ENCODE assay signal across 9 cellular contexts in genomic region chr3:377158-377561, GRCh38.
DNase-seq lines count a peak whose midpoint lies in the region; ATAC-seq, FAIRE-seq and TF ChIP-seq lines count a peak whose summit lies in the region.
"Had no signal": no experiment of that assay in that cellular context is flagged by ENCODE, and none has a peak within 500 bp of the region (broad histone marks: within the 10 kb centered on the region; RNA-seq: fewer than 3 reads in every experiment).

No MANE protein-coding gene starts in this region.

- in situ Hi-C loops in astrocyte of the spinal cord (cut with HindIII; ENCODE audit: low sequenced_read_pairs): no loop called here

- no peak overlapping the region for H3K27ac Mint-ChIP-seq in nephron

- no peak overlapping the region for H3K4me3 Mint-ChIP-seq in nephron

- no peak overlapping the region for H3K4me3 ChIP-seq in astrocyte of the spinal cord (ENCODE audit: low read depth, low read length)
- H3K4me3 ChIP-seq: SK-N-MC had no signal

- peaks cover 1% of the 10 kb centered on the region for H3K9me3 Mint-ChIP-seq in nephron

- DNase-seq in GM12891 (ENCODE audit: insufficient read length, low spot score) (no peak), HCEC 1CT (peak; percentile 54), NCI-H1694 (lab: John Stamatoyannopoulos, UW) (peak; percentile 0), astrocyte of the spinal cord (ENCODE audit: low read depth, low spot score) (peak; percentile 44), NCI-H128 (lab: John Stamatoyannopoulos, UW; ENCODE audit: unreplicated experiment) (no peak)

- ATAC-seq in HG03108 (IDR thresholded peaks at IDR 0.05; ENCODE audit: unreplicated experiment) (no peak), GM18873 (IDR thresholded peaks at IDR 0.05; ENCODE audit: low FRiP score, unreplicated experiment) (no peak)

- no peak for TF ChIP-seq POLR2A in GM12891 (IDR thresholded peaks at IDR 0.05; ENCODE audit: low read depth, low read length)

- TF ChIP-seq CTCF in astrocyte of the spinal cord (IDR thresholded peaks at IDR 0.05; ENCODE audit: low read depth, low read length) (peak; percentile 41), nephron (IDR thresholded peaks at IDR 0.05; ENCODE audit: unreplicated experiment in 3 of 3) (peak; percentile 55 to 82 (median 66))

- H3K27me3 Mint-ChIP-seq in nephron (ENCODE audit: low read depth): no peaks in the 10 kb centered on the region

- peak; percentile 88 for FAIRE-seq in GM12891 (lab: Jason Lieb, UNC)

- H3K4me1 Mint-ChIP-seq in nephron: peaks cover 27% of the 10 kb centered on the region

- H3K36me3 Mint-ChIP-seq in nephron (ENCODE audit: low read depth): no peaks in the 10 kb centered on the region

TF ChIP-seq in GM12891, 5 proteins besides CTCF, POLR2A, EP300 and RAD21:
- TF ChIP-seq POU2F2 (IDR thresholded peaks at IDR 0.05; ENCODE audit: low read depth, low read length) (no peak), TAF1 (IDR thresholded peaks at IDR 0.05; ENCODE audit: low read depth, low read length) (no peak), POLR2AphosphoS5 (IDR thresholded peaks at IDR 0.05; ENCODE audit: low read depth, low read length) (no peak), PAX5 (IDR thresholded peaks at IDR 0.05; ENCODE audit: insufficient read depth, low read length, severe bottlenecking) (no peak), SPI1 (IDR thresholded peaks at IDR 0.05; ENCODE audit: low read depth, low read length) (no peak)

Comparison
In these comparisons a context has a peak if more than half of its experiments do, and no peak if none do; other contexts are left out.
1. DNase-seq: peak in HCEC 1CT (single experiment), NCI-H1694 (single experiment) and astrocyte of the spinal cord (single experiment); none in GM12891 (single experiment) and NCI-H128 (single experiment).